ENCODE assay signal across 14 cellular contexts in genomic region chr19:8212212-8212611, GRCh38. TPM values are rescaled to one million over a fixed set of nuclear protein-coding genes. Genes with fewer than 3 reads are reported as not detected.
DNase-seq lines count a peak whose midpoint lies in the region; FAIRE-seq and TF ChIP-seq lines count a peak whose summit lies in the region.
"Had no signal": no experiment of that assay in that cellular context is flagged by ENCODE, and none has a peak within 500 bp of the region (broad histone marks: within the 10 kb centered on the region; RNA-seq: fewer than 3 reads in every experiment).

No MANE protein-coding gene starts in this region.

- TF ChIP-seq EP300 in H1 (IDR thresholded peaks at IDR 0.05; ENCODE audit: borderline replicate concordance in 1 of 2, low read depth in 2 of 2, low read length in 2 of 2), result no peak

- TF ChIP-seq RAD21 in H1 (IDR thresholded peaks at IDR 0.05 in 1 of 2, conservative IDR thresholded peaks at IDR 0.05 in 1 of 2; ENCODE audit: low read depth in 2 of 2, low read length in 2 of 2), result no peak

- POLR2A ChIA-PET in H1 (lab: Charles Lee; ENCODE audit: partially characterized antibody), result interaction anchor here (1.1 to 4.2 kb wide), 6 partner anchors 10 to 254 kb away, joined by 3 to 28 read pairs (median 3); no protein-coding TSS in a partner anchor

- H4K8ac ChIP-seq in H1 (ENCODE audit: extremely low read depth, insufficient read depth, low read length), result no peak overlapping the region

- H2AK5ac ChIP-seq in H1 (ENCODE audit: low read depth, low read length), result peak overlapping the region; percentile 82; the same call in 1 of the 2 replicates

- peak overlapping the region; percentile 80 for H3K27ac ChIP-seq in OCI-LY1 (ENCODE audit: low read depth, low read length, poor library complexity, severe bottlenecking)
- no peak overlapping the region for H3K27ac ChIP-seq in H1 (ENCODE audit: low read depth, low read length)
- H3K27ac ChIP-seq: epithelial cell of prostate, HL-60 had no signal

- FAIRE-seq in H1 (lab: Jason Lieb, UNC), result no peak
- FAIRE-seq: kidney had no signal

- H3K23me2 ChIP-seq in H1 (ENCODE audit: low read depth, low read length), result peaks cover 18% of the 10 kb centered on the region

- no peak overlapping the region for H2BK15ac ChIP-seq in H1 (ENCODE audit: low read length)

- no peaks in the 10 kb centered on the region for H3K9me3 Mint-ChIP-seq in progenitor cell of endocrine pancreas (ENCODE audit: low read depth)

- H4K20me1 ChIP-seq in OCI-LY1 (ENCODE audit: insufficient read depth, low read length), result no peaks in the 10 kb centered on the region
- H4K20me1 ChIP-seq in H1 (replicated peaks in 1 of 2; ENCODE audit: control insufficient read depth in 1 of 2, insufficient read depth in 2 of 2, low read length in 2 of 2), result peaks cover 9 to 29% of the 10 kb centered on the region in 2 experiments

- TF ChIP-seq CTCF in OCI-LY1 (IDR thresholded peaks at IDR 0.05; ENCODE audit: low read length) (no peak), H1 (IDR thresholded peaks at IDR 0.05; ENCODE audit: control extremely low read depth in 1 of 3, insufficient read depth in 1 of 3, low read depth in 1 of 3, low read length in 3 of 3) (no peak), progenitor cell of endocrine pancreas (IDR thresholded peaks at IDR 0.05; ENCODE audit: unreplicated experiment) (no peak), GM13976 (IDR thresholded peaks at IDR 0.05; ENCODE audit: borderline replicate concordance, control extremely low read depth, extremely low read depth, insufficient read depth, missing control alignments) (no peak)

- in situ Hi-C loops in GM13976 (cut with MboI; ENCODE audit: low sequenced_read_pairs, unreplicated experiment), result no loop called here

- H3K9me3 ChIP-seq in OCI-LY1 (ENCODE audit: low read length), result no peaks in the 10 kb centered on the region
- no peaks in the 10 kb centered on the region for H3K9me3 ChIP-seq in H1 (ENCODE audit: insufficient read depth in 2 of 2, low read depth in 1 of 2, low read length in 1 of 2)
- H3K9me3 ChIP-seq: spleen had no signal

- H2BK5ac ChIP-seq in H1 (ENCODE audit: low read depth, low read length), result no peak overlapping the region; the same call in 1 of the 2 replicates

- H3K4me1 ChIP-seq in OCI-LY1 (ENCODE audit: insufficient read depth, low read length, severe bottlenecking) (peaks cover 55% of the 10 kb centered on the region), H1 (replicated peaks in 1 of 4; ENCODE audit: control insufficient read depth in 3 of 4, insufficient read depth in 4 of 4, low read length in 3 of 4) (peaks cover 0 to 17% (median 6%) of the 10 kb centered on the region in 4 experiments; a peak in 6 of 7 replicates)

- no peak overlapping the region for H4K91ac ChIP-seq in H1 (replicated peaks; ENCODE audit: insufficient read length, low read length)

- H3K27ac Mint-ChIP-seq in progenitor cell of endocrine pancreas, result no peak overlapping the region
- H3K27ac Mint-ChIP-seq: activated CD4-positive, alpha-beta T cell treated with anti-CD3 and anti-CD28 coated beads for 36 hours had no signal

- no peaks in the 10 kb centered on the region for H3F3A ChIP-seq in OCI-LY1 (ENCODE audit: insufficient read depth, low read length)

- H3K14ac ChIP-seq in H1 (ENCODE audit: insufficient read length), result no peak overlapping the region

- no peak overlapping the region; the same call in 1 of the 2 replicates for H3K18ac ChIP-seq in H1 (ENCODE audit: extremely low read depth, low read length)

- peaks cover 14% of the 10 kb centered on the region for H3K4me1 Mint-ChIP-seq in progenitor cell of endocrine pancreas (ENCODE audit: low read depth)

- WGBS in H1 (ENCODE audit: extremely low coverage in 1 of 2, insufficient coverage in 1 of 2, insufficient read length in 1 of 2, insufficient replicate concordance in 2 of 2, low coverage in 1 of 2, low lambda C conversion rate in 2 of 2, missing lambda C conversion rate in 1 of 2), 2 experiments, result 85% methylated on average over 6 of the region's 6 CpGs; no CpG with 5 or more reads in 1 of the 2 experiments

- CTCF ChIA-PET in H1 (lab: Charles Lee; ENCODE audit: partially characterized antibody), result interaction anchor here (0.6 to 3.0 kb wide), 8 partner anchors 10 to 421 kb away, joined by 3 to 9 read pairs (median 3); partner anchors contain the start of gene TIMM44

- 0 out of 2 replicates have a peak overlapping the region, but pooled peaks have one; percentile 18 for H2BK20ac ChIP-seq in H1 (ENCODE audit: low read length)

- peaks cover 27% of the 10 kb centered on the region for H3K79me1 ChIP-seq in H1 (ENCODE audit: low read depth, low read length)

- H3K36me3 ChIP-seq in OCI-LY1 (ENCODE audit: insufficient read depth, low read length) (no peaks in the 10 kb centered on the region), H1 (ENCODE audit: control insufficient read depth in 2 of 4, insufficient read depth in 4 of 4, low read length in 3 of 4) (no peaks in the 10 kb centered on the region; a peak in 2 of 8 replicates)

- peak overlapping the region; percentile 20 for H3K4me3 Mint-ChIP-seq in progenitor cell of endocrine pancreas (ENCODE audit: low read depth)
- H3K4me3 Mint-ChIP-seq: activated CD4-positive, alpha-beta T cell treated with anti-CD3 and anti-CD28 coated beads for 36 hours had no signal

- H2AFZ ChIP-seq in OCI-LY1 (ENCODE audit: low read length) (no peak overlapping the region), H1 (ENCODE audit: low read length) (no peak overlapping the region)

- peak overlapping the region; percentile 22; the same call in 1 of the 2 replicates for H3K4me2 ChIP-seq in OCI-LY1 (ENCODE audit: low read length)
- H3K4me2 ChIP-seq in H1 (ENCODE audit: insufficient read depth in 1 of 2, low read depth in 2 of 2, low read length in 2 of 2), result no peak overlapping the region; a peak in 1 of 4 replicates

- intact Hi-C loops in cardiac septum (cut with DNase I), result no loop called here

- no peaks in the 10 kb centered on the region for H3K9me2 ChIP-seq in OCI-LY1 (ENCODE audit: low read depth, low read length)

- H3K4me3 ChIP-seq in OCI-LY1 (ENCODE audit: low read depth, low read length, poor library complexity, severe bottlenecking), result no peak overlapping the region
- H3K4me3 ChIP-seq in H1 (ENCODE audit: extremely low read depth in 1 of 4, insufficient read depth in 2 of 4, low read depth in 3 of 4, low read length in 4 of 4), result no peak overlapping the region
- H3K4me3 ChIP-seq: spleen had no signal

- H2BK12ac ChIP-seq in H1 (ENCODE audit: low read depth, low read length), result no peak overlapping the region

- no peak for TF ChIP-seq POLR2A in H1 (IDR thresholded peaks at IDR 0.05; ENCODE audit: control extremely low read depth in 1 of 2, low read depth in 2 of 2, low read length in 2 of 2)

- DNase-seq in DMS 273 treated with DMSO at 0.1 percent for 48 hours (lab: John Stamatoyannopoulos, UW) (peak; percentile 48), H1 (ENCODE audit: low read depth in 1 of 2, low spot score in 2 of 2) (no peak), progenitor cell of endocrine pancreas (ENCODE audit: low spot score, unreplicated experiment) (no peak), cardiac septum (ENCODE audit: low spot score) (no peak), GM13976 (ENCODE audit: low spot score) (no peak), AG08395 (ENCODE audit: low spot score) (no peak)
- DNase-seq: kidney, NCI-H1436, spleen had no signal

- no peak overlapping the region for H3K56ac ChIP-seq in H1 (replicated peaks; ENCODE audit: insufficient read length, low read depth, low read length)

- H3K36me3 Mint-ChIP-seq in progenitor cell of endocrine pancreas (ENCODE audit: insufficient read depth), result peaks cover 11% of the 10 kb centered on the region

- H3K23ac ChIP-seq in H1 (ENCODE audit: insufficient read length), result no peak overlapping the region

- peaks cover 7% of the 10 kb centered on the region; the same call in 1 of the 2 replicates for H3K79me2 ChIP-seq in OCI-LY1 (ENCODE audit: insufficient read depth, low read length)
- H3K79me2 ChIP-seq in H1 (ENCODE audit: control insufficient read depth in 1 of 2, insufficient read depth in 2 of 2, low read length in 2 of 2), result peaks cover 8 to 73% of the 10 kb centered on the region in 2 experiments

- no peaks in the 10 kb centered on the region for H3K27me3 Mint-ChIP-seq in progenitor cell of endocrine pancreas
- H3K27me3 Mint-ChIP-seq: activated CD4-positive, alpha-beta T cell treated with anti-CD3 and anti-CD28 coated beads for 36 hours had no signal

- H2BK120ac ChIP-seq in H1 (replicated peaks; ENCODE audit: low read depth, low read length), result no peak overlapping the region

- H3K27me3 ChIP-seq in OCI-LY1 (ENCODE audit: insufficient read depth, low read length) (no peaks in the 10 kb centered on the region), H1 (replicated peaks in 1 of 4; ENCODE audit: control insufficient read depth in 3 of 4, extremely low read depth in 1 of 4, insufficient read depth in 3 of 4, low read length in 3 of 4) (no peaks in the 10 kb centered on the region)

- no peak overlapping the region for H4K5ac ChIP-seq in H1 (ENCODE audit: insufficient read length, low read depth, low read length)

- H3K9ac ChIP-seq in OCI-LY1 (ENCODE audit: low read length), result no peak overlapping the region
- H3K9ac ChIP-seq in H1 (replicated peaks in 1 of 4; ENCODE audit: extremely low read depth in 1 of 4, low read depth in 3 of 4, low read length in 3 of 4), result no peak overlapping the region; a peak in 2 of 7 replicates

- H3K4ac ChIP-seq in H1 (replicated peaks; ENCODE audit: insufficient read length, low read depth, low read length), result no peak overlapping the region

TF ChIP-seq in H1, 55 proteins besides CTCF, POLR2A, EP300 and RAD21:
- TF ChIP-seq SAP30 (IDR thresholded peaks at IDR 0.05; ENCODE audit: insufficient read depth, insufficient replicate concordance, low read length) (no peak), KDM5A (IDR thresholded peaks at IDR 0.05; ENCODE audit: low read length) (no peak), CTBP2 (IDR thresholded peaks at IDR 0.05; ENCODE audit: borderline replicate concordance, insufficient read depth, insufficient read length, low read length) (no peak), ZNF274 (IDR thresholded peaks at IDR 0.05; ENCODE audit: borderline replicate concordance, extremely low read depth, low read length) (no peak)

RNA-seq across cellular contexts. Expression of gene CERS4, which starts 3.0 kb away (rescaled TPM):
- 88.2 and 96.5 TPM in 2 replicates for total RNA-seq in H1 (2021; fragmentation: NEBNext Ultra II Directional; extraction: Animal tissue kit (Norgen Biotek cat#: 25700))
- 179 and 183 TPM in 2 replicates for polyA plus RNA-seq in H1 (2011; rRNA removed)
- polyA plus RNA-seq in H1 (2011; cell fraction: cytosol; rRNA removed), result 124 TPM
- polyA plus RNA-seq in H1 (2011; cell fraction: nucleus; rRNA removed), result 148 TPM
- polyA plus RNA-seq in H1 (2012, experiment 1 of 2), result 43.1 to 71.4 TPM (median 70.4 TPM) in 4 replicates
- 79.4 TPM for polyA plus RNA-seq in H1 (2012, experiment 2 of 2)
- polyA plus RNA-seq in H1 (2013, experiment 1 of 2), result 90.1 TPM
- polyA plus RNA-seq in H1 (2013, experiment 2 of 2), result 85.0 TPM
- 127 and 128 TPM in 2 replicates for polyA minus RNA-seq in H1 (2011; rRNA and poly(A)+ RNA removed)
- 57.5 TPM for polyA minus RNA-seq in H1 (2011; cell fraction: cytosol; rRNA and poly(A)+ RNA removed)
- polyA minus RNA-seq in H1 (2011; cell fraction: nucleus; rRNA and poly(A)+ RNA removed), result 54.0 TPM
- 67.5 and 78.4 TPM in 2 replicates for total RNA-seq in progenitor cell of endocrine pancreas
- total RNA-seq in cardiac septum, result 24.1 TPM
- total RNA-seq: LHCN-M2 had no signal
